ENCODE assay signal across 17 cellular contexts in genomic region chr6:504446-504980, GRCh38.
"Had no signal": no experiment of that assay in that cellular context is flagged by ENCODE, and none has a peak within 500 bp of the region (broad histone marks: within the 10 kb centered on the region; RNA-seq: fewer than 3 reads in every experiment).

No MANE protein-coding gene starts in this region.

- H3K27me3 Mint-ChIP-seq: activated B cell treated with CpG ODN at 0.5 μM for 24 hours had no signal

- DNase-seq: activated B cell treated with CpG ODN at 0.5 μM for 24 hours; activated CD4-positive, alpha-beta T cell treated with anti-CD3 and anti-CD28 coated beads, Interleukin-2, amount 50 U/mL, for 1 hour; activated CD8-positive, alpha-beta memory T cell treated with anti-CD3 and anti-CD28 coated beads, Interleukin-2, amount 50 U/mL, for 4 hours; adrenal gland; caudate nucleus; erythroblast; gastrocnemius medialis; mammary epithelial cell; nucleus accumbens; retina; stimulated activated CD4-positive, alpha-beta T cell treated with anti-CD3 and anti-CD28 coated beads, Interleukin-15, amount 100 ng/mL, for 24 hours; stimulated activated CD4-positive, alpha-beta T cell treated with anti-CD3 and anti-CD28 coated beads, Interleukin-4, amount 100 ng/mL, for 1 hour; SW 1271; upper lobe of right lung had no signal

- H3K9me3 ChIP-seq: adrenal gland, gastrocnemius medialis, thoracic aorta, upper lobe of right lung had no signal

- H3K27ac ChIP-seq: adrenal gland, gastrocnemius medialis, thoracic aorta, upper lobe of right lung had no signal

- H3K36me3 ChIP-seq: adrenal gland, gastrocnemius medialis, thoracic aorta had no signal

- H3K27ac Mint-ChIP-seq: nephron had no signal

- H3K27me3 ChIP-seq: adrenal gland, gastrocnemius medialis, upper lobe of right lung had no signal

- ATAC-seq: gastrocnemius medialis had no signal

- H3K4me3 ChIP-seq: adrenal gland, gastrocnemius medialis, thoracic aorta, upper lobe of right lung had no signal

- H3K4me3 Mint-ChIP-seq: activated B cell treated with CpG ODN at 0.5 μM for 24 hours; nephron; T-helper 2 cell treated with Interferon-gamma antibody and Interleukin-4, amounts not matched to agents 5 μg/mL and 100 μg/mL, for 36 hours had no signal

- H3K9me3 Mint-ChIP-seq: activated B cell treated with CpG ODN at 0.5 μM for 24 hours; nephron; T-helper 2 cell treated with Interferon-gamma antibody and Interleukin-4, amounts not matched to agents 5 μg/mL and 100 μg/mL, for 36 hours had no signal

- H3K4me1 ChIP-seq: adrenal gland, gastrocnemius medialis, upper lobe of right lung had no signal
